ENCODE assay signal across 12 cellular contexts in genomic region chr14:55303646-55304277, GRCh38. TPM values are rescaled to one million over a fixed set of nuclear protein-coding genes. Genes with fewer than 3 reads are reported as not detected.
DNase-seq lines count a peak whose midpoint lies in the region; ATAC-seq and TF ChIP-seq lines count a peak whose summit lies in the region.
"Had no signal": no experiment of that assay in that cellular context is flagged by ENCODE, and none has a peak within 500 bp of the region (broad histone marks: within the 10 kb centered on the region; RNA-seq: fewer than 3 reads in every experiment).

No MANE protein-coding gene starts in this region.

- no peak for TF ChIP-seq CTCF in A673 (conservative IDR thresholded peaks at IDR 0.05; ENCODE audit: low read depth, low read length)

- H3K4me3 Mint-ChIP-seq in activated T-cell treated with anti-CD3 and anti-CD28 coated beads, Interleukin-2, amount 50 U/mL, for 24 hours, result no peak overlapping the region
- H3K4me3 Mint-ChIP-seq in activated T-cell treated with anti-CD3 and anti-CD28 coated beads, Interleukin-2, amount 50 U/mL, for 4 hours, result no peak overlapping the region
- H3K4me3 Mint-ChIP-seq in stimulated activated effector memory CD8-positive, alpha-beta T cell treated with anti-CD3 and anti-CD28 coated beads, Interleukin-12 subunit alpha, Interleukin-12 subunit beta, amount 100 ng/mL, for 72 hours, result no peak overlapping the region

- CTCF ChIA-PET in A673 (lab: Charles Lee), result no interaction called here

- H3K27me3 Mint-ChIP-seq in activated T-cell treated with anti-CD3 and anti-CD28 coated beads, Interleukin-2, amount 50 U/mL, for 24 hours, result no peaks in the 10 kb centered on the region
- no peaks in the 10 kb centered on the region for H3K27me3 Mint-ChIP-seq in activated T-cell treated with anti-CD3 and anti-CD28 coated beads, Interleukin-2, amount 50 U/mL, for 4 hours (ENCODE audit: low read depth)

- no peak for DNase-seq in activated T-cell treated with anti-CD3 and anti-CD28 coated beads, Interleukin-2, amount 50 U/mL, for 24 hours
- no peak for DNase-seq in activated T-cell treated with anti-CD3 and anti-CD28 coated beads, Interleukin-2, amount 50 U/mL, for 4 hours
- DNase-seq in dedifferentiated amniotic fluid mesenchymal stem cell (ENCODE audit: extremely low spot score), result peak; percentile 16
- DNase-seq in stimulated activated effector memory CD8-positive, alpha-beta T cell treated with anti-CD3 and anti-CD28 coated beads, Interleukin-12 subunit alpha, Interleukin-12 subunit beta, amount 100 ng/mL, for 72 hours (ENCODE audit: low spot score in 2 of 2), result no peak
- no peak for DNase-seq in A673 (ENCODE audit: low spot score)
- DNase-seq in NCI-H1930 (lab: John Stamatoyannopoulos, UW), result no peak
- DNase-seq in nucleus accumbens (lab: John Stamatoyannopoulos, UW), result no peak
- DNase-seq: activated CD4-positive, alpha-beta T cell treated with anti-CD3 and anti-CD28 coated beads for 48 hours; glutamatergic neuron; stimulated activated CD4-positive, alpha-beta T cell treated with anti-CD3 and anti-CD28 coated beads, Interleukin-4, amount 100 ng/mL, for 4 hours had no signal

- no TSS peak for BruUV-seq in A673 (replicated peaks; lab: Mats Ljungman, UMichigan)

- no peaks in the 10 kb centered on the region for H3K9me3 Mint-ChIP-seq in activated T-cell treated with anti-CD3 and anti-CD28 coated beads, Interleukin-2, amount 50 U/mL, for 24 hours
- H3K9me3 Mint-ChIP-seq in activated T-cell treated with anti-CD3 and anti-CD28 coated beads, Interleukin-2, amount 50 U/mL, for 4 hours, result no peaks in the 10 kb centered on the region
- no peaks in the 10 kb centered on the region for H3K9me3 Mint-ChIP-seq in stimulated activated effector memory CD8-positive, alpha-beta T cell treated with anti-CD3 and anti-CD28 coated beads, Interleukin-12 subunit alpha, Interleukin-12 subunit beta, amount 100 ng/mL, for 72 hours

- H3K27ac ChIP-seq in A673 (ENCODE audit: low read depth, low read length, poor library complexity, severe bottlenecking), result no peak overlapping the region

- H3K9me3 ChIP-seq in A673 (ENCODE audit: low read depth, low read length, poor library complexity, severe bottlenecking), result no peaks in the 10 kb centered on the region

- H3K36me3 Mint-ChIP-seq in activated T-cell treated with anti-CD3 and anti-CD28 coated beads, Interleukin-2, amount 50 U/mL, for 24 hours (ENCODE audit: low read depth), result peaks cover 15% of the 10 kb centered on the region
- peaks cover 13% of the 10 kb centered on the region for H3K36me3 Mint-ChIP-seq in activated T-cell treated with anti-CD3 and anti-CD28 coated beads, Interleukin-2, amount 50 U/mL, for 4 hours (ENCODE audit: insufficient read depth)
- peaks cover 12% of the 10 kb centered on the region for H3K36me3 Mint-ChIP-seq in stimulated activated effector memory CD8-positive, alpha-beta T cell treated with anti-CD3 and anti-CD28 coated beads, Interleukin-12 subunit alpha, Interleukin-12 subunit beta, amount 100 ng/mL, for 72 hours

- no peak for ATAC-seq in activated T-cell treated with anti-CD3 and anti-CD28 coated beads, Interleukin-2, amount 50 U/mL, for 4 hours
- peak; percentile 64 for ATAC-seq in HG03432 (IDR thresholded peaks at IDR 0.05; ENCODE audit: unreplicated experiment)
- peak; percentile 48 for ATAC-seq in stimulated activated effector memory CD8-positive, alpha-beta T cell treated with anti-CD3 and anti-CD28 coated beads, Interleukin-12 subunit alpha, Interleukin-12 subunit beta, amount 100 ng/mL, for 72 hours
- ATAC-seq: HCT116 had no signal

- H3K36me3 ChIP-seq in A673 (ENCODE audit: insufficient read depth, low read length, poor library complexity, severe bottlenecking), result no peaks in the 10 kb centered on the region

- H3K4me1 ChIP-seq in A673 (ENCODE audit: insufficient read depth, low read length, poor library complexity, severe bottlenecking), result peaks cover 37% of the 10 kb centered on the region

- POLR2A ChIA-PET in A673 (lab: Charles Lee; ENCODE audit: low non-redundant PET), result no interaction called here

- no peaks in the 10 kb centered on the region for H3K27me3 ChIP-seq in A673 (replicated peaks; ENCODE audit: insufficient read depth, low read depth, low read length, poor library complexity)

- peaks cover 62% of the 10 kb centered on the region for H3K4me1 Mint-ChIP-seq in activated T-cell treated with anti-CD3 and anti-CD28 coated beads, Interleukin-2, amount 50 U/mL, for 24 hours (ENCODE audit: low read depth)
- peaks cover 55% of the 10 kb centered on the region for H3K4me1 Mint-ChIP-seq in activated T-cell treated with anti-CD3 and anti-CD28 coated beads, Interleukin-2, amount 50 U/mL, for 4 hours (ENCODE audit: low read depth)
- peaks cover 48% of the 10 kb centered on the region for H3K4me1 Mint-ChIP-seq in stimulated activated effector memory CD8-positive, alpha-beta T cell treated with anti-CD3 and anti-CD28 coated beads, Interleukin-12 subunit alpha, Interleukin-12 subunit beta, amount 100 ng/mL, for 72 hours

- peak overlapping the region; percentile 9 for H3K27ac Mint-ChIP-seq in activated T-cell treated with anti-CD3 and anti-CD28 coated beads, Interleukin-2, amount 50 U/mL, for 24 hours
- H3K27ac Mint-ChIP-seq in stimulated activated effector memory CD8-positive, alpha-beta T cell treated with anti-CD3 and anti-CD28 coated beads, Interleukin-12 subunit alpha, Interleukin-12 subunit beta, amount 100 ng/mL, for 72 hours, result peak overlapping the region; percentile 75

- intact Hi-C loops in A673 (cut with micrococcal nuclease; ENCODE audit: unreplicated experiment), result no loop called here

- no peak overlapping the region for H3K4me3 ChIP-seq in A673 (ENCODE audit: low read depth, low read length, poor library complexity, severe bottlenecking)

RNA-seq across cellular contexts. Expression of gene FBXO34, which starts 32.5 kb away (rescaled TPM):
- total RNA-seq in activated T-cell treated with anti-CD3 and anti-CD28 coated beads, Interleukin-2, amount 50 U/mL, for 4 hours, result 10 to 100 TPM; 12.9 to 16.7 (median 14.9) TPM
- 20.9 and 21.4 TPM in 2 replicates for total RNA-seq in A673 (2021)

Comparison
In these comparisons a context has a peak if more than half of its experiments do, and no peak if none do; other contexts are left out.
1. ATAC-seq: peak in HG03432 (single experiment) and stimulated activated effector memory CD8-positive, alpha-beta T cell treated with anti-CD3 and anti-CD28 coated beads, Interleukin-12 subunit alpha, Interleukin-12 subunit beta, amount 100 ng/mL, for 72 hours (single experiment); none in activated T-cell treated with anti-CD3 and anti-CD28 coated beads, Interleukin-2, amount 50 U/mL, for 4 hours (0 of 2).